7 cellular contexts compared by ENCODE assay signal in the genomic region with DNA sequence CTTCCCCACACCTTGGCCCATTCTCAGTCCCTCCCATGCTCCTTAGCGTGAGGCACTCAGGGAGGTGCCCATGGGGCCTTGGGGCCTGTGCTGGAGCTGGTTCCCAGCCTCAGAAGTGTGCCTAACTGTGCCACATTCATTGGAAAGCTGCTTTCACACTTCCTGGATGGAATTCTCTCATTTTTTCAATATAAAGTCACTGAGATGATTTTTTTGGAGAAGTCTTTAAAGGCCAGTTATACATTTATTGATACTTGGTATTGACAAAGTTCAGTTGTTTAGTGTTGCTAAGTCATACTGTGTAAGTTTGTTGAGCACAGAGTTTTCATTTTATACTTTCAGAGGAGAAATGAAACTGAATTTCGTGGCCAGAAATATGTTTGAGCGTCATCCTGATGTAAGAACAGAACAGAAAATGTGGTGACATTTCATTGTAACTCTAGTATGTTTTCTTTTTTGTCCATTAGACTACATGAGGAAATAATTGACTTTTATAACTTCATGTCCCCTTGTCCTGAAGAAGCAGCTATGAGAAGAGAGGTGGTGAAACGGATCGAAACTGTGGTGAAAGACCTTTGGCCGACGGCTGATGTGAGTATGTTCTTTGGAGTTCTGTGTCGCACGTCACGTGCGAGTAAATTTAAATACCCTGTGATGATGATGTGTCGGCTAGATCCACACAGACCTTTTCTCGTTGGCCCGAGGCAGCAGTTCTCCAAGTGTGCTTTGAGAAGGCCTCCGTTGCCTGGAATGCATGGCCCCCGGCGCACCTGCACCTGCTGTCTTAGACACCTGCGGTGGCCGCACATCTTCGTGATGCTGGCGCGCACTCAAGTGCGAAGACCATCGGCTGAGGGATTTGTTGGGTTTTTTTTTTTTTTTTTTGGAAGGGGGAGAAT. TPM values are rescaled to one million over a fixed set of nuclear protein-coding genes. Genes with fewer than 3 reads are reported as not detected.
A peak's percentile ranks its signal among the peaks of the same experiment; 100 is the strongest.
DNase-seq lines count a peak whose midpoint lies in the region; ATAC-seq lines count a peak whose summit lies in the region.

No MANE protein-coding gene starts in this region.

- peak; percentile 89 for ATAC-seq in GM18870 (IDR thresholded peaks at IDR 0.05; ENCODE audit: unreplicated experiment)
- ATAC-seq in GM21737 (IDR thresholded peaks at IDR 0.05; ENCODE audit: unreplicated experiment) = peak; percentile 62
- peak; percentile 72 for ATAC-seq in natural killer cell treated with Interleukin-12 subunit alpha and Interleukin-12 subunit beta and Interleukin-15 and Interleukin-18, amount 100 ng/mL, for 72 hours
- ATAC-seq in esophagus mucosa = no peak

- DNase-seq in natural killer cell treated with Interleukin-12 subunit alpha and Interleukin-12 subunit beta and Interleukin-15 and Interleukin-18, amount 100 ng/mL, for 72 hours (ENCODE audit: low spot score) = no peak
- DNase-seq in C1 segment of cervical spinal cord (lab: John Stamatoyannopoulos, UW) (no peak), NCI-H187 (lab: John Stamatoyannopoulos, UW) (no peak)

- peaks cover 10% of the 10 kb centered on the region for H3K36me3 Mint-ChIP-seq in IgD-negative memory B cell
- H3K36me3 Mint-ChIP-seq in natural killer cell treated with Interleukin-12 subunit alpha and Interleukin-12 subunit beta and Interleukin-15 and Interleukin-18, amount 100 ng/mL, for 72 hours = peaks cover 11% of the 10 kb centered on the region

- no peaks in the 10 kb centered on the region for H3K9me3 Mint-ChIP-seq in IgD-negative memory B cell
- no peaks in the 10 kb centered on the region for H3K9me3 Mint-ChIP-seq in natural killer cell treated with Interleukin-12 subunit alpha and Interleukin-12 subunit beta and Interleukin-15 and Interleukin-18, amount 100 ng/mL, for 72 hours

- peak overlapping the region; percentile 20 to 74 (median 58) for H3K27ac Mint-ChIP-seq in IgD-negative memory B cell
- peak overlapping the region; percentile 77 to 93 for H3K27ac Mint-ChIP-seq in natural killer cell treated with Interleukin-12 subunit alpha and Interleukin-12 subunit beta and Interleukin-15 and Interleukin-18, amount 100 ng/mL, for 72 hours

- H3K27me3 Mint-ChIP-seq in IgD-negative memory B cell = no peaks in the 10 kb centered on the region
- H3K27me3 Mint-ChIP-seq in natural killer cell treated with Interleukin-12 subunit alpha and Interleukin-12 subunit beta and Interleukin-15 and Interleukin-18, amount 100 ng/mL, for 72 hours = no peaks in the 10 kb centered on the region

- peaks cover 36 to 39% (median 39%) of the 10 kb centered on the region in 3 donors for H3K4me1 Mint-ChIP-seq in IgD-negative memory B cell
- peaks cover 35% of the 10 kb centered on the region in 2 donors for H3K4me1 Mint-ChIP-seq in natural killer cell treated with Interleukin-12 subunit alpha and Interleukin-12 subunit beta and Interleukin-15 and Interleukin-18, amount 100 ng/mL, for 72 hours (ENCODE audit: low read depth in 2 of 2)

- H3K4me3 Mint-ChIP-seq in IgD-negative memory B cell = peak overlapping the region in 3 of 4 donors; percentile 6 to 59 (median 28)
- peak overlapping the region; percentile 57 for H3K4me3 Mint-ChIP-seq in natural killer cell treated with Interleukin-12 subunit alpha and Interleukin-12 subunit beta and Interleukin-15 and Interleukin-18, amount 100 ng/mL, for 72 hours

RNA-seq across cellular contexts. Expression of a gene that starts 24.1 kb away (rescaled TPM):
- 1.6 TPM for polyA plus RNA-seq in IgD-negative memory B cell
- total RNA-seq in natural killer cell treated with Interleukin-12 subunit alpha and Interleukin-12 subunit beta and Interleukin-15 and Interleukin-18, amount 100 ng/mL, for 72 hours = 10 to 100 TPM; 37.8 to 69.9 TPM
- total RNA-seq in esophagus mucosa = 13.0 TPM
